Comparison of ENCODE assay signal across 7 cellular contexts in the genomic region with DNA sequence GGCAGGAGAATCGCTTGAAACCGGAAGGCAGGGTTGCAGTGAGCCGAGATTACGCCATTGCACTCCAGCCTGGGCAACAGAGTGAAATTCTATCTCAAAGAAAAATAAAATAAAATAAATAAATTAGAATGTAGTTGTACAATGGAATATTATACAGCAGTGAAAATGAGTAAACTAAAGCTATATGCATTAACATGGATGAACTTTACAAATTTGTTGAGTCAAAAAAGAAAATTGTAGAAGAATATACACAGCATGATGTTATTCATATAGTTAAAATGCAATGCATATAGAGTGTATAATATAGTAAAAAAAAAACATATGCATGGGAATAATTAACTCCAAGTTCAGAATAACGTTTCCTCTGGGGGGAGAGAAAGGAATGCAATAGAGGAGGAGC. TPM values are rescaled to one million over a fixed set of nuclear protein-coding genes. Genes with fewer than 3 reads are reported as not detected.
"Had no signal": no experiment of that assay in that cellular context is flagged by ENCODE, and none has a peak within 500 bp of the region (broad histone marks: within the 10 kb centered on the region; RNA-seq: fewer than 3 reads in every experiment).

No MANE protein-coding gene starts in this region.

- DNase-seq: IMR-90, KBM-7, KG1 had no signal

- H3K27ac ChIP-seq: HL-60, KMS-11 had no signal

- FAIRE-seq: HepG2, HTR-8/SVneo had no signal

- H3K4me2 ChIP-seq: KMS-11 had no signal

- H3K9ac ChIP-seq: KMS-11 had no signal

- ATAC-seq: HepG2 had no signal

RNA-seq across cellular contexts. Expression of a gene that starts 11.0 kb away (rescaled TPM):
- total RNA-seq: HepG2 had no signal
- polyA plus RNA-seq: HepG2 had no signal
